In genomic region chr3:4322635-4323034, GRCh38 we compare ENCODE assay signal across 8 cellular contexts. TPM values are rescaled to one million over a fixed set of nuclear protein-coding genes. Genes with fewer than 3 reads are reported as not detected.
DNase-seq lines count a peak whose midpoint lies in the region; TF ChIP-seq lines count a peak whose summit lies in the region.
"Had no signal": no experiment of that assay in that cellular context is flagged by ENCODE, and none has a peak within 500 bp of the region (broad histone marks: within the 10 kb centered on the region; RNA-seq: fewer than 3 reads in every experiment).

No MANE protein-coding gene starts in this region.

- H3K79me2 ChIP-seq in smooth muscle cell (ENCODE audit: low read depth) = no peaks in the 10 kb centered on the region

- no peak overlapping the region for H3K4me3 Mint-ChIP-seq in CD8-positive, alpha-beta memory T cell

- no peaks in the 10 kb centered on the region for H3K4me1 ChIP-seq in CD8-positive, alpha-beta memory T cell (ENCODE audit: insufficient read depth, low read length)
- H3K4me1 ChIP-seq in smooth muscle cell (ENCODE audit: low read depth) = no peaks in the 10 kb centered on the region
- no peaks in the 10 kb centered on the region for H3K4me1 ChIP-seq in SJCRH30

- no peak overlapping the region for H3K4me3 ChIP-seq in CD8-positive, alpha-beta memory T cell (ENCODE audit: low read length)
- H3K4me3 ChIP-seq in LNCaP clone FGC (ENCODE audit: low read depth, low read length) = no peak overlapping the region
- H3K4me3 ChIP-seq in astrocyte of the spinal cord (ENCODE audit: low read depth, low read length) = no peak overlapping the region
- H3K4me3 ChIP-seq in smooth muscle cell = no peak overlapping the region
- H3K4me3 ChIP-seq in SJCRH30 = no peak overlapping the region

- WGBS in smooth muscle cell (ENCODE audit: low lambda C conversion rate) = 94% methylated on average over 1 of the region's 1 CpG

- H3K27me3 Mint-ChIP-seq in CD8-positive, alpha-beta memory T cell = no peaks in the 10 kb centered on the region

- in situ Hi-C loops in astrocyte of the spinal cord (cut with HindIII; ENCODE audit: low sequenced_read_pairs) = no loop called here

- H2AFZ ChIP-seq in smooth muscle cell (ENCODE audit: low read depth) = no peak overlapping the region

- no peak for DNase-seq in CD8-positive, alpha-beta memory T cell
- peak; percentile 93 for DNase-seq in LNCaP clone FGC (ENCODE audit: low read depth)
- peak; percentile 53 for DNase-seq in astrocyte of the spinal cord (ENCODE audit: low read depth, low spot score)
- peak; percentile 45 to 74 for DNase-seq in lung microvascular endothelial cell (ENCODE audit: low read depth in 2 of 2)
- no peak for DNase-seq in smooth muscle cell (lab: John Stamatoyannopoulos, UW; ENCODE audit: unreplicated experiment)
- DNase-seq in stimulated activated naive CD4-positive, alpha-beta T cell (lab: John Stamatoyannopoulos, UW) = no peak
- no peak for DNase-seq in SJCRH30
- DNase-seq: NCI-H1048 had no signal

- CTCF ChIA-PET in CD8-positive, alpha-beta memory T cell (lab: Charles Lee) = no interaction called here

- POLR2A ChIA-PET in CD8-positive, alpha-beta memory T cell (lab: Charles Lee) = no interaction called here

- no peak overlapping the region for H3K9ac ChIP-seq in smooth muscle cell (ENCODE audit: low read depth)

- no peaks in the 10 kb centered on the region for H4K20me1 ChIP-seq in smooth muscle cell (ENCODE audit: low read depth)

- TF ChIP-seq CTCF in LNCaP clone FGC (IDR thresholded peaks at IDR 0.05; ENCODE audit: control insufficient read depth, extremely low read depth, insufficient read depth) (no peak), astrocyte of the spinal cord (IDR thresholded peaks at IDR 0.05; ENCODE audit: low read depth, low read length) (no peak), smooth muscle cell (IDR thresholded peaks at IDR 0.05; ENCODE audit: borderline replicate concordance, insufficient read depth, poor library complexity, severe bottlenecking) (no peak)

- H3F3A ChIP-seq in smooth muscle cell (ENCODE audit: low read depth) = peaks cover 3% of the 10 kb centered on the region

- peaks cover 0 to 4% (median 2%) of the 10 kb centered on the region in 3 donors for H3K36me3 Mint-ChIP-seq in CD8-positive, alpha-beta memory T cell

- peak overlapping the region in 1 of 8 donors; percentile 63 for H3K27ac Mint-ChIP-seq in CD8-positive, alpha-beta memory T cell

- H3K36me3 ChIP-seq in CD8-positive, alpha-beta memory T cell (ENCODE audit: insufficient read depth, low read length) = no peaks in the 10 kb centered on the region
- H3K36me3 ChIP-seq in smooth muscle cell (ENCODE audit: low read depth) (no peaks in the 10 kb centered on the region), SJCRH30 (0 out of 2 replicates have a peak, but pooled peaks cover 2% of the 10 kb centered on the region)

- H3K9me3 ChIP-seq in CD8-positive, alpha-beta memory T cell (ENCODE audit: low read length) = no peaks in the 10 kb centered on the region
- H3K9me3 ChIP-seq in smooth muscle cell (replicated peaks; ENCODE audit: low read depth) (no peaks in the 10 kb centered on the region), SJCRH30 (replicated peaks) (no peaks in the 10 kb centered on the region)

- H3K9me3 Mint-ChIP-seq in CD8-positive, alpha-beta memory T cell = peaks cover 0 to 3% (median 2%) of the 10 kb centered on the region in 5 donors

- peak overlapping the region; percentile 7 for H3K27ac ChIP-seq in CD8-positive, alpha-beta memory T cell (ENCODE audit: low read depth, low read length)
- H3K27ac ChIP-seq in smooth muscle cell (ENCODE audit: low read depth) (no peak overlapping the region), SJCRH30 (no peak overlapping the region)

- no peaks in the 10 kb centered on the region for H3K4me1 Mint-ChIP-seq in CD8-positive, alpha-beta memory T cell

- H3K4me2 ChIP-seq in smooth muscle cell = no peak overlapping the region

- H3K27me3 ChIP-seq in CD8-positive, alpha-beta memory T cell (ENCODE audit: insufficient read depth, low read length, poor library complexity, severe bottlenecking) = no peaks in the 10 kb centered on the region
- H3K27me3 ChIP-seq in smooth muscle cell (ENCODE audit: low read depth) (no peaks in the 10 kb centered on the region), SJCRH30 (no peaks in the 10 kb centered on the region)

RNA-seq across cellular contexts. Expression of gene SETMAR, which starts 19.5 kb away (rescaled TPM):
- 10 to 100 TPM; 18.4 to 18.6 TPM for total RNA-seq in CD8-positive, alpha-beta memory T cell
- 12.0 TPM for polyA plus RNA-seq in CD8-positive, alpha-beta memory T cell
- total RNA-seq in lung microvascular endothelial cell (8.7 and 9.2 TPM in 2 replicates), smooth muscle cell (6.2 and 12.9 TPM in 2 replicates)
- 7.8 and 8.9 TPM in 2 replicates for polyA plus RNA-seq in smooth muscle cell
- 22.2 and 27.2 TPM in 2 replicates for total RNA-seq in SJCRH30 (2014; rRNA removed; shearing (Covaris generic))

Comparison
In these comparisons a context has a peak if more than half of its experiments do, and no peak if none do; other contexts are left out.
1. DNase-seq: peak in LNCaP clone FGC (single experiment), astrocyte of the spinal cord (single experiment) and lung microvascular endothelial cell (2 of 2); none in CD8-positive, alpha-beta memory T cell (0 of 5), smooth muscle cell (single experiment), stimulated activated naive CD4-positive, alpha-beta T cell (0 of 6) and SJCRH30 (0 of 2).